In genomic region chr11:46392421-46393230, GRCh38 we compare ENCODE assay signal across 8 cellular contexts. TPM values are rescaled to one million over a fixed set of nuclear protein-coding genes. Genes with fewer than 3 reads are reported as not detected.
DNase-seq lines count a peak whose midpoint lies in the region; ATAC-seq, FAIRE-seq and TF ChIP-seq lines count a peak whose summit lies in the region.

No MANE protein-coding gene starts in this region.

- H3K4me3 ChIP-seq in AG09309 (ENCODE audit: control insufficient read depth, low read depth, low read length) (peak overlapping the region; percentile 37), HL-60 (replicated peaks; ENCODE audit: insufficient read depth, low read length) (peak overlapping the region; percentile 57), right atrium auricular region (peak overlapping the region; percentile 30 to 55), urinary bladder (ENCODE audit: low read depth, low read length) (peak overlapping the region; percentile 49)

- peak overlapping the region; percentile 62 for H3K27ac Mint-ChIP-seq in T-helper 17 cell

- H3K4me1 Mint-ChIP-seq in T-helper 17 cell: peaks cover 25% of the 10 kb centered on the region

- peaks cover 0 to 46% of the 10 kb centered on the region in 2 donors for H3K4me1 ChIP-seq in right atrium auricular region
- H3K4me1 ChIP-seq in urinary bladder (ENCODE audit: insufficient read depth): no peaks in the 10 kb centered on the region

- no peak overlapping the region for H3K27ac ChIP-seq in HL-60 (replicated peaks)
- H3K27ac ChIP-seq in right atrium auricular region: no peak overlapping the region
- no peak overlapping the region for H3K27ac ChIP-seq in urinary bladder (ENCODE audit: low read depth)

- H3K9me3 ChIP-seq in T-helper 17 cell (ENCODE audit: control insufficient read depth, low read length, poor library complexity, severe bottlenecking) (no peaks in the 10 kb centered on the region), right atrium auricular region (no peaks in the 10 kb centered on the region)

- peaks cover 2% of the 10 kb centered on the region for H3K36me3 Mint-ChIP-seq in T-helper 17 cell (ENCODE audit: low read depth)

- WGBS in urinary bladder: 1% methylated on average over 71 of the region's 71 CpGs

- peaks cover 25% of the 10 kb centered on the region for H3K27me3 ChIP-seq in HL-60 (ENCODE audit: insufficient read depth, poor library complexity, severe bottlenecking)
- H3K27me3 ChIP-seq in right atrium auricular region: peaks cover 12 to 28% of the 10 kb centered on the region in 2 donors

- DNase-seq in AG09309 (ENCODE audit: low read depth): peak; percentile 17
- DNase-seq in GM19239 (ENCODE audit: insufficient read length, low spot score): peak; percentile 99
- peak; percentile 65 to 73 for DNase-seq in HL-60 (ENCODE audit: low read depth in 1 of 2, low spot score in 1 of 2)
- DNase-seq in T-helper 17 cell: peak; percentile 65 to 71 (median 70)
- peak in 41 of 56 donors; percentile 17 to 76 (median 49) for DNase-seq in amygdala (lab: John Stamatoyannopoulos, UW)
- peak; percentile 78 for DNase-seq in right atrium auricular region (ENCODE audit: low spot score)
- DNase-seq in pulmonary artery endothelial cell (ENCODE audit: low read depth, low spot score): peak; percentile 33

- peak; percentile 87 for FAIRE-seq in GM19239 (lab: Jason Lieb, UNC)

- ATAC-seq in T-helper 17 cell: peak; percentile 86

- H3K4me3 Mint-ChIP-seq in T-helper 17 cell: peak overlapping the region; percentile 85

- peaks cover 27% of the 10 kb centered on the region for H3K27me3 Mint-ChIP-seq in T-helper 17 cell

- TF ChIP-seq CTCF in AG09309 (IDR thresholded peaks at IDR 0.05; ENCODE audit: control insufficient read depth, insufficient read depth, low read depth, low read length, missing control alignments) (no peak), HL-60 (IDR thresholded peaks at IDR 0.05; ENCODE audit: insufficient read depth, low read length) (no peak), right atrium auricular region (IDR thresholded peaks at IDR 0.05) (peak in 1 of 2 donors; percentile 34)

- peaks cover 10% of the 10 kb centered on the region for H3K36me3 ChIP-seq in right atrium auricular region
- peaks cover 3% of the 10 kb centered on the region for H3K36me3 ChIP-seq in urinary bladder (ENCODE audit: insufficient read depth)

RNA-seq across cellular contexts. Expression of gene CHRM4, which starts 1.1 kb away (rescaled TPM):
- total RNA-seq in T-helper 17 cell: 1 to 10 TPM; 4.3 to 4.8 TPM
- under 1 TPM in 1 of 2 donors, not detected in 1; 0.28 TPM for total RNA-seq in right atrium auricular region
- 0.18 and 0.59 TPM in 2 replicates for total RNA-seq in pulmonary artery endothelial cell
- total RNA-seq in urinary bladder: 0.21 TPM
- polyA plus RNA-seq in urinary bladder: 0.56 TPM

RNA-seq across cellular contexts. Expression of gene MDK, which starts 11.2 kb away (rescaled TPM):
- 1 to 10 TPM; 2.6 to 3.7 TPM for total RNA-seq in T-helper 17 cell
- total RNA-seq in right atrium auricular region: 10 to 100 TPM; 11.9 to 26.4 TPM
- total RNA-seq in pulmonary artery endothelial cell: 32.3 and 52.0 TPM in 2 replicates
- total RNA-seq in urinary bladder: 68.8 TPM
- 58.3 TPM for polyA plus RNA-seq in urinary bladder

RNA-seq across cellular contexts. Expression of gene DGKZ, which starts 45.4 kb away (rescaled TPM):
- total RNA-seq in T-helper 17 cell (100 to 1,000 TPM; 194 to 196 TPM), right atrium auricular region (100 to 1,000 TPM in 1 of 2 donors, 10 to 100 TPM in 1; 91.7 to 116 TPM), pulmonary artery endothelial cell (61.8 and 63.3 TPM in 2 replicates), urinary bladder (18.5 TPM)
- polyA plus RNA-seq in urinary bladder: 47.8 TPM

Comparison
In these comparisons a context has a peak if more than half of its experiments do, and no peak if none do; other contexts are left out.
1. DNase-seq: peak in every context shown above with its lines; median percentile 99 in GM19239; 78 in right atrium auricular region; 70 in T-helper 17 cell; 69 in HL-60; 49 in amygdala; 33 in pulmonary artery endothelial cell; 17 in AG09309.